In the genomic region with DNA sequence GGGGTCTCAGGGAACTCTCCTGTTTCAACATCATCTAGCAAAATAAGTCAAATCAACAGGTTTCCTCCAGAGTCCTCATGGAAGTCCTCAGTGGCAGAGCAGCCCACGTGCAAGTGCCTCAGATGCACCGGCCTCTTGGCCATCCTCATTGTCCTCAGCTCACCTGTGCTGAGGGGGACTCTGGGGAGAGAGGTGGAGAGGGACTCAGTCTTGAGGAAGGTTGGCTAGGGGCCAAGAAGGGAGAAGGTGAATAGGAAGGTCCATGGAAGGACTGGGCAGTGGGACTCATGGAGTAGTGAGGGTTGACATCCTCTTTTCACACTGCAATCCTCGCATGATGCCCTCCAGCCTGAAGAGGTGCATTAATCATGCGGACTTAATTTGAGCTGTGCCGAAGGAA, we compare ENCODE assay signal across 20 cellular contexts.
"Had no signal": no experiment of that assay in that cellular context is flagged by ENCODE, and none has a peak within 500 bp of the region (broad histone marks: within the 10 kb centered on the region; RNA-seq: fewer than 3 reads in every experiment).

No MANE protein-coding gene starts in this region.

- H3K27me3 Mint-ChIP-seq: naive thymus-derived CD8-positive, alpha-beta T cell had no signal

- H3K9me3 ChIP-seq: colonic mucosa, mucosa of descending colon, tibial artery had no signal

- H3K36me3 Mint-ChIP-seq: naive thymus-derived CD8-positive, alpha-beta T cell; neural progenitor cell had no signal

- H3K36me3 ChIP-seq: colonic mucosa, esophagus squamous epithelium, gastroesophageal sphincter, neural progenitor cell, ovary, tibial artery, upper lobe of left lung had no signal

- ATAC-seq: gastroesophageal sphincter; left lobe of liver; mucosa of descending colon; naive thymus-derived CD8-positive, alpha-beta T cell; right cardiac atrium; stimulated activated naive CD8-positive, alpha-beta T cell treated with anti-CD3 and anti-CD28 coated beads, Interleukin-15, Interleukin-2, amounts not matched to agents 100 U/mL and 50 U/mL, for 24 hours had no signal

- DNase-seq: colonic mucosa; dermis blood vessel endothelial cell; esophagus squamous epithelium; foreskin fibroblast; glutamatergic neuron; islet precursor cell; mucosa of descending colon; naive thymus-derived CD8-positive, alpha-beta T cell; nucleus accumbens; ovary; right cardiac atrium; small intestine; stimulated activated CD4-positive, alpha-beta T cell treated with anti-CD3 and anti-CD28 coated beads, Interleukin-12 subunit alpha, Interleukin-12 subunit beta, amount 100 ng/mL, for 4 hours; stimulated activated naive CD8-positive, alpha-beta T cell treated with anti-CD3 and anti-CD28 coated beads, Interleukin-15, Interleukin-2, amounts not matched to agents 100 U/mL and 50 U/mL, for 24 hours; tibial artery; upper lobe of left lung had no signal

- H3K4me3 Mint-ChIP-seq: naive thymus-derived CD8-positive, alpha-beta T cell; neural progenitor cell had no signal

- H3K9me3 Mint-ChIP-seq: naive thymus-derived CD8-positive, alpha-beta T cell had no signal

- H3K27ac Mint-ChIP-seq: neural progenitor cell, progenitor cell of endocrine pancreas had no signal

- H3K4me1 ChIP-seq: colonic mucosa, tibial artery had no signal

- H3K27ac ChIP-seq: colonic mucosa, esophagus squamous epithelium, gastroesophageal sphincter, neural progenitor cell, ovary, tibial artery, upper lobe of left lung had no signal

- H3K4me3 ChIP-seq: colonic mucosa, esophagus squamous epithelium, gastroesophageal sphincter, mucosa of descending colon, neural progenitor cell, ovary, tibial artery, upper lobe of left lung had no signal
